In genomic region chr1:78006491-78006890, GRCh38 we compare ENCODE assay signal across 8 cellular contexts. TPM values are rescaled to one million over a fixed set of nuclear protein-coding genes. Genes with fewer than 3 reads are reported as not detected.
DNase-seq lines count a peak whose midpoint lies in the region; ATAC-seq and TF ChIP-seq lines count a peak whose summit lies in the region.

No MANE protein-coding gene starts in this region.

- DNase-seq in neural crest cell (ENCODE audit: low read depth, low spot score) (no peak), foreskin melanocyte (no peak)

- peaks cover 43% of the 10 kb centered on the region for H3K4me1 Mint-ChIP-seq in neural crest cell

- H3F3A ChIP-seq in Loucy (ENCODE audit: low read depth): peaks cover 7% of the 10 kb centered on the region; the same call in 1 of the 2 replicates

- peak overlapping the region; percentile 64; the same call in 1 of the 2 replicates for H3K4me3 ChIP-seq in BLaER1
- H3K4me3 ChIP-seq in Loucy (ENCODE audit: low read length, poor library complexity, severe bottlenecking): peak overlapping the region; percentile 81
- peak overlapping the region; percentile 73 to 90 for H3K4me3 ChIP-seq in duodenal mucosa (ENCODE audit: low read depth in 1 of 2, low read length in 2 of 2)

- H3K9ac ChIP-seq in BLaER1 (no peak overlapping the region), Loucy (ENCODE audit: low read depth, low read length, poor library complexity, severe bottlenecking) (peak overlapping the region; percentile 85), duodenal mucosa (ENCODE audit: low read depth in 1 of 2, low read length in 2 of 2) (peak overlapping the region in 1 of 2 donors; percentile 57)

- no peaks in the 10 kb centered on the region for H3K9me2 ChIP-seq in Loucy (replicated peaks; ENCODE audit: low read depth, low read length)

- H3K27ac Mint-ChIP-seq in neural crest cell (ENCODE audit: unreplicated experiment): no peak overlapping the region

- no peaks in the 10 kb centered on the region for H3K36me3 Mint-ChIP-seq in neural crest cell (ENCODE audit: low read depth)

- ATAC-seq in HG03378 (IDR thresholded peaks at IDR 0.05; ENCODE audit: unreplicated experiment): no peak
- ATAC-seq in HG02973 (IDR thresholded peaks at IDR 0.05; ENCODE audit: unreplicated experiment): no peak
- no peak for ATAC-seq in GM19397 (IDR thresholded peaks at IDR 0.05; ENCODE audit: unreplicated experiment)

- peak overlapping the region; percentile 21 for H3K4me3 Mint-ChIP-seq in neural crest cell

- TF ChIP-seq CTCF in Loucy (conservative IDR thresholded peaks at IDR 0.05; ENCODE audit: low read length) (no peak), neural crest cell (conservative IDR thresholded peaks at IDR 0.05) (no peak)

- H3K27ac ChIP-seq in BLaER1 (no peak overlapping the region), duodenal mucosa (ENCODE audit: low read depth, low read length) (peak overlapping the region; percentile 3)

- no peaks in the 10 kb centered on the region for H3K9me3 ChIP-seq in BLaER1
- no peaks in the 10 kb centered on the region for H3K9me3 ChIP-seq in Loucy (ENCODE audit: insufficient read depth, low read depth, low read length)
- no peaks in the 10 kb centered on the region for H3K9me3 ChIP-seq in duodenal mucosa (ENCODE audit: control insufficient read depth in 1 of 2, low read length in 2 of 2)

- H3K4me2 ChIP-seq in BLaER1 (peak overlapping the region; percentile 73), Loucy (ENCODE audit: low read depth, low read length, poor library complexity, severe bottlenecking) (peak overlapping the region; percentile 86)

- H3K36me3 ChIP-seq in BLaER1 (no peaks in the 10 kb centered on the region), Loucy (ENCODE audit: insufficient read depth, low read length) (no peaks in the 10 kb centered on the region), duodenal mucosa (ENCODE audit: control insufficient read depth in 1 of 2, insufficient read depth in 2 of 2, low read length in 2 of 2) (no peaks in the 10 kb centered on the region)

- no peaks in the 10 kb centered on the region for H3K9me3 Mint-ChIP-seq in neural crest cell

- peaks cover 2% of the 10 kb centered on the region for H3K27me3 Mint-ChIP-seq in neural crest cell (ENCODE audit: low read depth)

- H3K27me3 ChIP-seq in BLaER1 (no peaks in the 10 kb centered on the region), Loucy (ENCODE audit: insufficient read depth, low read length, poor library complexity, severe bottlenecking) (no peaks in the 10 kb centered on the region), duodenal mucosa (ENCODE audit: control insufficient read depth in 1 of 2, insufficient read depth in 2 of 2, low read length in 2 of 2) (no peaks in the 10 kb centered on the region)

- H3K79me2 ChIP-seq in Loucy (ENCODE audit: insufficient read depth, low read length): peaks cover 24% of the 10 kb centered on the region; the same call in 1 of the 2 replicates

- H4K20me1 ChIP-seq in BLaER1: no peaks in the 10 kb centered on the region
- H4K20me1 ChIP-seq in Loucy (ENCODE audit: insufficient read depth, low read length, poor library complexity, severe bottlenecking): no peaks in the 10 kb centered on the region

- peaks cover 38% of the 10 kb centered on the region for H3K4me1 ChIP-seq in BLaER1
- peaks cover 57% of the 10 kb centered on the region for H3K4me1 ChIP-seq in Loucy (ENCODE audit: insufficient read depth, low read length, poor library complexity, severe bottlenecking)
- peaks cover 0 to 18% of the 10 kb centered on the region in 2 donors for H3K4me1 ChIP-seq in duodenal mucosa (ENCODE audit: control insufficient read depth in 1 of 2, insufficient read depth in 2 of 2, low read length in 2 of 2)

- no peak overlapping the region for H2AFZ ChIP-seq in Loucy (ENCODE audit: low read length)

RNA-seq across cellular contexts. Expression of gene DNAJB4, which starts 1.8 kb away (rescaled TPM):
- 17.3 and 23.2 TPM in 2 replicates for total RNA-seq in neural crest cell

RNA-seq across cellular contexts. Expression of gene FUBP1, which starts 27.6 kb away (rescaled TPM):
- total RNA-seq in neural crest cell: 318 and 328 TPM in 2 replicates

RNA-seq across cellular contexts. Expression of gene GIPC2, which starts 39.3 kb away (rescaled TPM):
- total RNA-seq in neural crest cell: not detected in 2 replicates
